Comparison of ENCODE assay signal across 8 cellular contexts in genomic region chr1:101567582-101568189, GRCh38.
A peak's percentile ranks its signal among the peaks of the same experiment; 100 is the strongest.
DNase-seq lines count a peak whose midpoint lies in the region; ATAC-seq and FAIRE-seq lines count a peak whose summit lies in the region.

No MANE protein-coding gene starts in this region.

- H3K9me3 Mint-ChIP-seq in activated naive CD8-positive, alpha-beta T cell treated with anti-CD3 and anti-CD28 coated beads for 36 hours = peaks cover 4% of the 10 kb centered on the region

- peak; percentile 11 for DNase-seq in G401 (ENCODE audit: low spot score)
- peak; percentile 29 for DNase-seq in SK-N-DZ (ENCODE audit: low spot score)
- DNase-seq in activated naive CD8-positive, alpha-beta T cell treated with anti-CD3 and anti-CD28 coated beads for 36 hours = peak; percentile 35
- peak; percentile 50 for DNase-seq in iPS-NIHi11 (ENCODE audit: low spot score)
- DNase-seq in stimulated activated CD4-positive, alpha-beta T cell treated with anti-CD3 and anti-CD28 coated beads, TNF-alpha, amount 100 ng/mL, for 4 hours (ENCODE audit: low read depth in 3 of 3) = peak; percentile 5 to 16 (median 14)
- DNase-seq in frontal cortex (ENCODE audit: low spot score in 2 of 2) = no peak

- H3K36me3 Mint-ChIP-seq in activated naive CD8-positive, alpha-beta T cell treated with anti-CD3 and anti-CD28 coated beads for 36 hours = no peaks in the 10 kb centered on the region

- no peak for FAIRE-seq in frontal cortex (lab: Jason Lieb, UNC)

- H3K27me3 Mint-ChIP-seq in activated naive CD8-positive, alpha-beta T cell treated with anti-CD3 and anti-CD28 coated beads for 36 hours = no peaks in the 10 kb centered on the region

- ATAC-seq in GM21367 (IDR thresholded peaks at IDR 0.05; ENCODE audit: unreplicated experiment) (peak; percentile 98), HG03521 (IDR thresholded peaks at IDR 0.05; ENCODE audit: unreplicated experiment) (peak; percentile 94)

- peaks cover 2% of the 10 kb centered on the region for H3K4me1 Mint-ChIP-seq in activated naive CD8-positive, alpha-beta T cell treated with anti-CD3 and anti-CD28 coated beads for 36 hours

- H3K4me3 Mint-ChIP-seq in activated naive CD8-positive, alpha-beta T cell treated with anti-CD3 and anti-CD28 coated beads for 36 hours = no peak overlapping the region

- in situ Hi-C loops in G401 (cut with HindIII; ENCODE audit: low sequenced_read_pairs) = no loop called here

- H3K27ac Mint-ChIP-seq in activated naive CD8-positive, alpha-beta T cell treated with anti-CD3 and anti-CD28 coated beads for 36 hours = no peak overlapping the region

Comparison
In these comparisons a context has a peak if more than half of its experiments do, and no peak if none do; other contexts are left out.
1. DNase-seq: peak in G401 (single experiment), SK-N-DZ (single experiment), activated naive CD8-positive, alpha-beta T cell treated with anti-CD3 and anti-CD28 coated beads for 36 hours (single experiment), iPS-NIHi11 (single experiment) and stimulated activated CD4-positive, alpha-beta T cell treated with anti-CD3 and anti-CD28 coated beads, TNF-alpha, amount 100 ng/mL, for 4 hours (3 of 3); none in frontal cortex (0 of 2).